Comparison of ENCODE assay signal across 26 cellular contexts in genomic region chr2:44838116-44838790, GRCh38.
"Had no signal": no experiment of that assay in that cellular context is flagged by ENCODE, and none has a peak within 500 bp of the region (broad histone marks: within the 10 kb centered on the region; RNA-seq: fewer than 3 reads in every experiment).

No MANE protein-coding gene starts in this region.

- H3K27me3 Mint-ChIP-seq: activated naive CD8-positive, alpha-beta T cell had no signal

- H3K4me1 ChIP-seq: adrenal gland, ascending aorta, esophagus squamous epithelium, gastrocnemius medialis, left ventricle myocardium inferior, parathyroid adenoma, transverse colon had no signal

- H3K36me3 Mint-ChIP-seq: activated naive CD8-positive, alpha-beta T cell; mesothelial cell of epicardium; naive thymus-derived CD8-positive, alpha-beta T cell; WTC11 had no signal

- H3K4me1 Mint-ChIP-seq: mesothelial cell of epicardium; naive thymus-derived CD8-positive, alpha-beta T cell; WTC11 had no signal

- H3K27ac ChIP-seq: adrenal gland, ascending aorta, brain microvascular endothelial cell, dorsolateral prefrontal cortex, esophagus squamous epithelium, gastrocnemius medialis, left ventricle myocardium inferior, neutrophil, parathyroid adenoma, transverse colon had no signal

- H3K9me3 ChIP-seq: adrenal gland, ascending aorta, gastrocnemius medialis, neutrophil, transverse colon had no signal

- FAIRE-seq: small intestine, urothelium cell line had no signal

- H3K27ac Mint-ChIP-seq: activated naive CD8-positive, alpha-beta T cell; effector memory CD8-positive, alpha-beta T cell; mesothelial cell of epicardium; stimulated activated naive B cell treated with anti-CD40 and anti-IgM and Interleukin-4, amounts not matched to agents 10 μg/mL and 1 μg/mL and 100 μg/mL, for 72 hours; WTC11 had no signal

- H3K4me3 ChIP-seq: adrenal gland, ascending aorta, dorsolateral prefrontal cortex, esophagus squamous epithelium, gastrocnemius medialis, left ventricle myocardium inferior, transverse colon had no signal

- H3K9ac ChIP-seq: parathyroid adenoma had no signal

- DNase-seq: activated CD8-positive, alpha-beta memory T cell treated with anti-CD3 and anti-CD28 coated beads, Interleukin-2, amount 50 U/mL, for 48 hours; activated naive CD4-positive, alpha-beta T cell; activated T-cell treated with anti-CD3 and anti-CD28 coated beads, Interleukin-2, amount 50 U/mL, for 4 hours; adrenal gland; brain microvascular endothelial cell; caudate nucleus; dorsolateral prefrontal cortex; effector memory CD8-positive, alpha-beta T cell; esophagus squamous epithelium; gastrocnemius medialis; hippocampal formation; left ventricle myocardium inferior; mammary epithelial cell; naive thymus-derived CD8-positive, alpha-beta T cell; small intestine; stimulated activated CD4-positive, alpha-beta T cell treated with anti-CD3 and anti-CD28 coated beads, Interleukin-2, amount 100 ng/mL, for 24 hours; stimulated activated naive B cell treated with anti-CD40 and anti-IgM and Interleukin-4, amounts not matched to agents 10 μg/mL and 1 μg/mL and 100 μg/mL, for 72 hours; transverse colon had no signal

- H3K27me3 ChIP-seq: adrenal gland, ascending aorta, brain microvascular endothelial cell, gastrocnemius medialis, transverse colon had no signal

- H3K79me2 ChIP-seq: parathyroid adenoma had no signal

- H2AFZ ChIP-seq: parathyroid adenoma had no signal

- H3K36me3 ChIP-seq: adrenal gland, ascending aorta, brain microvascular endothelial cell, esophagus squamous epithelium, gastrocnemius medialis, left ventricle myocardium inferior, neutrophil, transverse colon had no signal

- ATAC-seq: activated T-cell treated with anti-CD3 and anti-CD28 coated beads, Interleukin-2, amount 50 U/mL, for 4 hours; effector memory CD8-positive, alpha-beta T cell; gastrocnemius medialis; naive thymus-derived CD8-positive, alpha-beta T cell; sciatic nerve; WTC11 had no signal

- H3K9me3 Mint-ChIP-seq: activated T-cell treated with anti-CD3 and anti-CD28 coated beads, Interleukin-2, amount 50 U/mL, for 4 hours; effector memory CD8-positive, alpha-beta T cell had no signal

- H3K4me3 Mint-ChIP-seq: activated naive CD8-positive, alpha-beta T cell; activated T-cell treated with anti-CD3 and anti-CD28 coated beads, Interleukin-2, amount 50 U/mL, for 4 hours; effector memory CD8-positive, alpha-beta T cell; mesothelial cell of epicardium; naive thymus-derived CD8-positive, alpha-beta T cell; stimulated activated naive B cell treated with anti-CD40 and anti-IgM and Interleukin-4, amounts not matched to agents 10 μg/mL and 1 μg/mL and 100 μg/mL, for 72 hours; WTC11 had no signal
